Comparison of ENCODE assay signal across 2 cellular contexts in genomic region chr2:236073867-236074655, GRCh38.
A peak's percentile ranks its signal among the peaks of the same experiment; 100 is the strongest.
TF ChIP-seq lines count a peak whose summit lies in the region.

No MANE protein-coding gene starts in this region.

TF ChIP-seq in HEK293, 187 proteins besides CTCF, POLR2A, EP300 and RAD21 (continued from another document):
- TF ChIP-seq PRDM6 (tag by site-specific recombination; IDR thresholded peaks at IDR 0.05) (peak; percentile 78), ZNF398 (tag by site-specific recombination; IDR thresholded peaks at IDR 0.05) (no peak), ZNF747 (tag by site-specific recombination; IDR thresholded peaks at IDR 0.05) (no peak), ZNF211 (tag by site-specific recombination; IDR thresholded peaks at IDR 0.05; ENCODE audit: low read depth) (no peak), GLIS1 (tag by site-specific recombination; IDR thresholded peaks at IDR 0.05) (peak; percentile 36; the same call in 1 of the 2 replicates), ZSCAN16 (tag by site-specific recombination; IDR thresholded peaks at IDR 0.05) (peak; percentile 97), ZNF449 (tag by site-specific recombination; IDR thresholded peaks at IDR 0.05) (no peak), FEZF1 (tag by site-specific recombination; IDR thresholded peaks at IDR 0.05) (peak; percentile 73), ZNF341 (tag by site-specific recombination; IDR thresholded peaks at IDR 0.05; ENCODE audit: low read depth) (0 out of 2 replicates have a peak, but pooled peaks have one; percentile 12), ZNF366 (tag by site-specific recombination; conservative IDR thresholded peaks at IDR 0.05) (no peak), ZNF513 (tag by site-specific recombination; IDR thresholded peaks at IDR 0.05) (no peak), ZNF169 (tag by site-specific recombination; IDR thresholded peaks at IDR 0.05) (no peak)

TF ChIP-seq in K562, 482 proteins besides CTCF, POLR2A, EP300 and RAD21:
- no peak for TF ChIP-seq REST (CRISPR knock-in tag; IDR thresholded peaks at IDR 0.05; ENCODE audit: low read depth)
- TF ChIP-seq TAL1 (IDR thresholded peaks at IDR 0.05), result peak; percentile 42
- no peak for TF ChIP-seq TFE3 (CRISPR knock-in tag; IDR thresholded peaks at IDR 0.05)
- no peak for TF ChIP-seq FOXK1 (CRISPR knock-in tag; IDR thresholded peaks at IDR 0.05; ENCODE audit: borderline replicate concordance)
- TF ChIP-seq ZBTB7A (IDR thresholded peaks at IDR 0.05; ENCODE audit: borderline replicate concordance, control insufficient read depth, low read depth, low read length), result no peak
- TF ChIP-seq CEBPB (tag; IDR thresholded peaks at IDR 0.05), result 0 out of 2 replicates have a peak, but pooled peaks have one; percentile 15
- TF ChIP-seq ZNF280A (IDR thresholded peaks at IDR 0.05; ENCODE audit: low read depth, partially characterized antibody), result no peak
- TF ChIP-seq ZNF253 (CRISPR knock-in tag; conservative IDR thresholded peaks at IDR 0.05), result no peak
- TF ChIP-seq ARID1B (IDR thresholded peaks at IDR 0.05), result 0 out of 2 replicates have a peak, but pooled peaks have one; percentile 17
- peak; percentile 30; the same call in 1 of the 2 replicates for TF ChIP-seq TCF3 (CRISPR knock-in tag; IDR thresholded peaks at IDR 0.05)
- no peak for TF ChIP-seq NFIC (IDR thresholded peaks at IDR 0.05)
